ENCODE assay signal across 17 cellular contexts in genomic region chr7:148919859-148920258, GRCh38. TPM values are rescaled to one million over a fixed set of nuclear protein-coding genes. Genes with fewer than 3 reads are reported as not detected.
A peak's percentile ranks its signal among the peaks of the same experiment; 100 is the strongest.
DNase-seq lines count a peak whose midpoint lies in the region; ATAC-seq and TF ChIP-seq lines count a peak whose summit lies in the region.
"Had no signal": no experiment of that assay in that cellular context is flagged by ENCODE, and none has a peak within 500 bp of the region (broad histone marks: within the 10 kb centered on the region; RNA-seq: fewer than 3 reads in every experiment).

No MANE protein-coding gene starts in this region.

- H3K36me3 ChIP-seq in OCI-LY7 (ENCODE audit: insufficient read depth, low read length) = no peaks in the 10 kb centered on the region
- H3K36me3 ChIP-seq: breast epithelium, right atrium auricular region had no signal

- no TSS peak for BruUV-seq in OCI-LY7 (replicated peaks; lab: Mats Ljungman, UMichigan)

- H3K9me3 Mint-ChIP-seq in T-cell = no peaks in the 10 kb centered on the region
- H3K9me3 Mint-ChIP-seq: activated naive CD8-positive, alpha-beta T cell treated with anti-CD3 and anti-CD28 coated beads for 36 hours; activated T-cell treated with anti-CD3 and anti-CD28 coated beads, Interleukin-2, amount 50 U/mL, for 24 hours had no signal

- peaks cover 34 to 37% (median 37%) of the 10 kb centered on the region in 3 donors for H3K4me1 Mint-ChIP-seq in T-cell

- no peaks in the 10 kb centered on the region for H3K27me3 ChIP-seq in foreskin keratinocyte
- H3K27me3 ChIP-seq: breast epithelium, right atrium auricular region had no signal

- no peak overlapping the region for H3K4me3 Mint-ChIP-seq in T-cell
- H3K4me3 Mint-ChIP-seq: activated CD4-positive, alpha-beta T cell treated with anti-CD3 and anti-CD28 coated beads for 36 hours; activated naive CD8-positive, alpha-beta T cell treated with anti-CD3 and anti-CD28 coated beads for 36 hours; activated T-cell treated with anti-CD3 and anti-CD28 coated beads, Interleukin-2, amount 50 U/mL, for 24 hours had no signal

- ATAC-seq in GM18502 (IDR thresholded peaks at IDR 0.05; ENCODE audit: poor library complexity, unreplicated experiment) = peak; percentile 57
- peak; percentile 68 for ATAC-seq in GM19452 (IDR thresholded peaks at IDR 0.05; ENCODE audit: unreplicated experiment)
- ATAC-seq in HG02763 (IDR thresholded peaks at IDR 0.05; ENCODE audit: unreplicated experiment) = peak; percentile 65
- ATAC-seq in HG03575 (IDR thresholded peaks at IDR 0.05; ENCODE audit: extremely low read depth, insufficient number of reproducible peaks, low FRiP score, unreplicated experiment) = peak; percentile 73
- ATAC-seq in foreskin keratinocyte = no peak
- no peak for ATAC-seq in T-cell (replicated peaks in 1 of 4)
- ATAC-seq: activated CD4-positive, alpha-beta T cell treated with anti-CD3 and anti-CD28 coated beads for 36 hours had no signal

- no peak overlapping the region for H3K4me2 ChIP-seq in OCI-LY7 (ENCODE audit: low read length)

- H3K4me1 ChIP-seq in foreskin keratinocyte (no peaks in the 10 kb centered on the region), OCI-LY7 (ENCODE audit: insufficient read depth, low read length, poor library complexity, severe bottlenecking) (peaks cover 9% of the 10 kb centered on the region)
- H3K4me1 ChIP-seq: breast epithelium had no signal

- no peaks in the 10 kb centered on the region for H3K27me3 Mint-ChIP-seq in T-cell
- H3K27me3 Mint-ChIP-seq: activated CD4-positive, alpha-beta T cell treated with anti-CD3 and anti-CD28 coated beads for 36 hours; activated naive CD8-positive, alpha-beta T cell treated with anti-CD3 and anti-CD28 coated beads for 36 hours; activated T-cell treated with anti-CD3 and anti-CD28 coated beads, Interleukin-2, amount 50 U/mL, for 24 hours had no signal

- H3K27ac Mint-ChIP-seq in T-cell = no peak overlapping the region
- H3K27ac Mint-ChIP-seq: activated CD4-positive, alpha-beta T cell treated with anti-CD3 and anti-CD28 coated beads for 36 hours; activated naive CD8-positive, alpha-beta T cell treated with anti-CD3 and anti-CD28 coated beads for 36 hours; activated T-cell treated with anti-CD3 and anti-CD28 coated beads, Interleukin-2, amount 50 U/mL, for 24 hours had no signal

- no peak overlapping the region for H3K4me3 ChIP-seq in OCI-LY7 (ENCODE audit: low read depth, low read length, poor library complexity, severe bottlenecking)
- H3K4me3 ChIP-seq: breast epithelium, right atrium auricular region had no signal

- H3K9me3 ChIP-seq in OCI-LY7 (ENCODE audit: low read length) = no peaks in the 10 kb centered on the region
- H3K9me3 ChIP-seq: breast epithelium, right atrium auricular region had no signal

- H2AFZ ChIP-seq in OCI-LY7 (ENCODE audit: low read length) = no peak overlapping the region

- CTCF ChIA-PET in T-cell (lab: Charles Lee) = interaction anchor here in 1 of 2 donors (0.7 kb wide), 1 partner anchor 199 kb away, joined by 3 read pairs; no protein-coding TSS in a partner anchor
- CTCF ChIA-PET in OCI-LY7 (lab: Charles Lee; ENCODE audit: unreplicated experiment) = no interaction called here

- no peaks in the 10 kb centered on the region for H3K79me2 ChIP-seq in OCI-LY7 (ENCODE audit: insufficient read depth, low read depth, low read length)

- POLR2A ChIA-PET in T-cell (lab: Charles Lee) (interaction anchor here in 1 of 2 donors (0.6 kb wide), 1 partner anchor 16 kb away, joined by 3 read pairs; no protein-coding TSS in a partner anchor), OCI-LY7 (lab: Charles Lee) (interaction anchor here (2.2 kb wide), 1 partner anchor 21 kb away, joined by 5 read pairs; no protein-coding TSS in a partner anchor)

- TF ChIP-seq CTCF in foreskin keratinocyte (conservative IDR thresholded peaks at IDR 0.05) = no peak
- TF ChIP-seq CTCF in OCI-LY7 (conservative IDR thresholded peaks at IDR 0.05; ENCODE audit: low read length) = no peak

- no peak for DNase-seq in foreskin keratinocyte
- DNase-seq in T-cell = no peak
- DNase-seq in amniotic stem cell (lab: John Stamatoyannopoulos, UW) = no peak
- no peak for DNase-seq in OCI-LY7 (ENCODE audit: low spot score)
- DNase-seq: activated CD4-positive, alpha-beta T cell treated with anti-CD3 and anti-CD28 coated beads for 36 hours; activated naive CD8-positive, alpha-beta T cell treated with anti-CD3 and anti-CD28 coated beads for 36 hours; KBM-7; kidney; mesenchymal stem cell; T-helper 9 cell had no signal

- intact Hi-C loops in OCI-LY7 (cut with micrococcal nuclease; ENCODE audit: unreplicated experiment) = no loop called here

- no peaks in the 10 kb centered on the region for H3K9me2 ChIP-seq in OCI-LY7 (ENCODE audit: insufficient read depth, low read length)

- H3K36me3 Mint-ChIP-seq in T-cell = no peaks in the 10 kb centered on the region

- H3K27ac ChIP-seq in foreskin keratinocyte = no peak overlapping the region
- H3K27ac ChIP-seq in OCI-LY7 (ENCODE audit: low read depth, low read length, poor library complexity, severe bottlenecking) = no peak overlapping the region
- H3K27ac ChIP-seq: breast epithelium, right atrium auricular region had no signal

- no peaks in the 10 kb centered on the region for H4K20me1 ChIP-seq in OCI-LY7 (ENCODE audit: insufficient read depth, low read length)

RNA-seq across cellular contexts. Expression of gene EZH2, which starts 35.8 kb away (rescaled TPM):
- 17.6 and 20.8 TPM in 2 replicates for total RNA-seq in foreskin keratinocyte
- 10.4 and 12.6 TPM in 2 replicates for polyA plus RNA-seq in foreskin keratinocyte
- 10 to 100 TPM in 3 of 5 donors, 1 to 10 TPM in 2; 8.1 to 24.0 (median 11.2) TPM for total RNA-seq in T-cell
- total RNA-seq in OCI-LY7 (2014; rRNA removed; shearing (Covaris generic)) = 45.5 and 60.2 TPM in 2 replicates
- total RNA-seq in OCI-LY7 (2022) = 72.2 and 73.3 TPM in 2 replicates

Comparison
In these comparisons a context has a peak if more than half of its experiments do, and no peak if none do; other contexts are left out.
1. ATAC-seq: peak in GM18502 (single experiment), GM19452 (single experiment), HG02763 (single experiment) and HG03575 (single experiment); none in foreskin keratinocyte (single experiment) and T-cell (0 of 4).